18 cellular contexts compared by ENCODE assay signal in genomic region chr20:47231382-47232042, GRCh38.
DNase-seq lines count a peak whose midpoint lies in the region; ATAC-seq and TF ChIP-seq lines count a peak whose summit lies in the region.
"Had no signal": no experiment of that assay in that cellular context is flagged by ENCODE, and none has a peak within 500 bp of the region (broad histone marks: within the 10 kb centered on the region; RNA-seq: fewer than 3 reads in every experiment).

No MANE protein-coding gene starts in this region.

- H3K27ac ChIP-seq in endodermal cell (ENCODE audit: low read depth, low read length) (peak overlapping the region; percentile 57), lower lobe of right lung (no peak overlapping the region)

- no peaks in the 10 kb centered on the region for H3K27me3 Mint-ChIP-seq in Caco-2 (ENCODE audit: insufficient read depth, unreplicated experiment)
- H3K27me3 Mint-ChIP-seq in endodermal cell (ENCODE audit: insufficient read depth), result no peaks in the 10 kb centered on the region
- no peaks in the 10 kb centered on the region for H3K27me3 Mint-ChIP-seq in progenitor cell of endocrine pancreas
- H3K27me3 Mint-ChIP-seq: CD4-positive, alpha-beta memory T cell; naive B cell; T-cell had no signal

- H3K9ac ChIP-seq in endodermal cell (ENCODE audit: extremely low read depth, low read length, poor library complexity, severe bottlenecking), result no peak overlapping the region

- H3K4me1 ChIP-seq in Caco-2 (0 out of 2 replicates have a peak, but pooled peaks cover 4% of the 10 kb centered on the region), endodermal cell (ENCODE audit: control insufficient read depth, insufficient read depth, low read length) (no peaks in the 10 kb centered on the region), lower lobe of right lung (no peaks in the 10 kb centered on the region)

- H3K27me3 ChIP-seq in Caco-2 (replicated peaks; ENCODE audit: control insufficient read depth, insufficient read depth, low read length) (no peaks in the 10 kb centered on the region), endodermal cell (ENCODE audit: control insufficient read depth, insufficient read depth, low read length, poor library complexity, severe bottlenecking) (no peaks in the 10 kb centered on the region), lower lobe of right lung (ENCODE audit: low read depth) (no peaks in the 10 kb centered on the region)

- H3K4me3 ChIP-seq in Caco-2 (ENCODE audit: low read depth, low read length) (no peak overlapping the region), endodermal cell (ENCODE audit: low read length) (no peak overlapping the region), lower lobe of right lung (no peak overlapping the region)

- DNase-seq in Caco-2 (no peak), endodermal cell (no peak), progenitor cell of endocrine pancreas (ENCODE audit: low spot score, unreplicated experiment) (no peak), lower lobe of right lung (no peak), GM19238 (ENCODE audit: insufficient read length, low spot score) (no peak)
- DNase-seq: activated CD4-positive, alpha-beta T cell treated with anti-CD3 and anti-CD28 coated beads for 1 hour; activated T-cell treated with anti-CD3 and anti-CD28 coated beads, Interleukin-2, amount 50 U/mL, for 1 hour; CD4-positive, alpha-beta memory T cell; left colon; naive B cell; NCI-H1105; NCI-H446 treated with DMSO at 0.1 percent for 48 hours; stimulated activated naive CD4-positive, alpha-beta T cell treated with Interleukin-2 at 50 U/mL for 16 hours; T-cell had no signal

- H3K4me3 Mint-ChIP-seq in Caco-2 (ENCODE audit: unreplicated experiment) (no peak overlapping the region), endodermal cell (no peak overlapping the region), progenitor cell of endocrine pancreas (ENCODE audit: low read depth) (no peak overlapping the region)
- H3K4me3 Mint-ChIP-seq: CD4-positive, alpha-beta memory T cell; naive B cell; T-cell had no signal

- no peaks in the 10 kb centered on the region for H3K9me3 ChIP-seq in Caco-2
- no peaks in the 10 kb centered on the region for H3K9me3 ChIP-seq in endodermal cell (ENCODE audit: control insufficient read depth, low read length)
- H3K9me3 ChIP-seq in lower lobe of right lung, result no peaks in the 10 kb centered on the region

- peaks cover 99% of the 10 kb centered on the region for H3K36me3 Mint-ChIP-seq in Caco-2 (ENCODE audit: insufficient read depth, unreplicated experiment)
- peaks cover 83% of the 10 kb centered on the region for H3K36me3 Mint-ChIP-seq in endodermal cell (ENCODE audit: low read depth)
- peaks cover 29% of the 10 kb centered on the region for H3K36me3 Mint-ChIP-seq in progenitor cell of endocrine pancreas (ENCODE audit: insufficient read depth)

- H3K36me3 ChIP-seq in Caco-2 (ENCODE audit: control insufficient read depth, insufficient read depth, low read length) (peaks cover 34% of the 10 kb centered on the region), endodermal cell (ENCODE audit: control insufficient read depth, insufficient read depth, low read length) (peaks cover 89% of the 10 kb centered on the region), lower lobe of right lung (peaks cover 100% of the 10 kb centered on the region)

- intact Hi-C loops in Caco-2 (cut with micrococcal nuclease; ENCODE audit: unreplicated experiment), result no loop called here
- intact Hi-C loops in lower lobe of right lung (cut with DNase I), result no loop called here

- BruUV-seq in Caco-2 (replicated peaks; lab: Mats Ljungman, UMichigan), result no TSS peak

- TF ChIP-seq CTCF in Caco-2 (IDR thresholded peaks at IDR 0.05; ENCODE audit: insufficient read depth in 1 of 2, low read depth in 1 of 2, low read length in 1 of 2, severe bottlenecking in 1 of 2, unreplicated experiment in 1 of 2) (no peak), endodermal cell (conservative IDR thresholded peaks at IDR 0.05) (no peak), progenitor cell of endocrine pancreas (IDR thresholded peaks at IDR 0.05; ENCODE audit: unreplicated experiment) (no peak), lower lobe of right lung (IDR thresholded peaks at IDR 0.05) (no peak)

- H3K27ac Mint-ChIP-seq in Caco-2 (ENCODE audit: unreplicated experiment), result peak overlapping the region; percentile 29
- H3K27ac Mint-ChIP-seq in endodermal cell, result peak overlapping the region; percentile 52
- peak overlapping the region; percentile 1 for H3K27ac Mint-ChIP-seq in progenitor cell of endocrine pancreas
- H3K27ac Mint-ChIP-seq: T-cell had no signal

- POLR2A ChIA-PET in Caco-2 (lab: Charles Lee), result no interaction called here

- 95 to 98% methylated on average over 14 to 16 of the region's 16 CpGs for WGBS in endodermal cell (ENCODE audit: insufficient coverage in 1 of 2, insufficient read length in 1 of 2), 2 experiments

- CTCF ChIA-PET in Caco-2 (lab: Charles Lee), result interaction anchor here (1.0 to 1.1 kb wide), 2 partner anchors 35 to 152 kb away, joined by 3 to 6 read pairs; no protein-coding TSS in a partner anchor

- H3K4me1 Mint-ChIP-seq in Caco-2 (ENCODE audit: low read depth, unreplicated experiment), result peaks cover 6% of the 10 kb centered on the region
- peaks cover 3% of the 10 kb centered on the region for H3K4me1 Mint-ChIP-seq in endodermal cell
- peaks cover 2% of the 10 kb centered on the region for H3K4me1 Mint-ChIP-seq in progenitor cell of endocrine pancreas (ENCODE audit: low read depth)
- H3K4me1 Mint-ChIP-seq: naive B cell, T-cell had no signal

- H3K9me3 Mint-ChIP-seq in Caco-2 (ENCODE audit: unreplicated experiment) (no peaks in the 10 kb centered on the region), endodermal cell (no peaks in the 10 kb centered on the region), progenitor cell of endocrine pancreas (ENCODE audit: low read depth) (no peaks in the 10 kb centered on the region)
- H3K9me3 Mint-ChIP-seq: CD4-positive, alpha-beta memory T cell; naive B cell; T-cell had no signal

- ATAC-seq in SK-N-SH treated with all-trans-retinoic acid at 6 μM for 48 hours (peak; percentile 89), lower lobe of right lung (no peak), GM19395 (IDR thresholded peaks at IDR 0.05; ENCODE audit: unreplicated experiment) (no peak), HG02970 (IDR thresholded peaks at IDR 0.05; ENCODE audit: low FRiP score, unreplicated experiment) (no peak)
- ATAC-seq: left colon, Panc1, T-cell had no signal

TF ChIP-seq in SK-N-SH treated with all-trans-retinoic acid at 6 μM for 48 hours, 23 proteins besides CTCF, POLR2A, EP300 and RAD21 (continues in another document):
- TF ChIP-seq ZNF70 (CRISPR knock-in tag; IDR thresholded peaks at IDR 0.05) (no peak), ESRRG (CRISPR knock-in tag; IDR thresholded peaks at IDR 0.05) (no peak), CSRNP3 (CRISPR knock-in tag; IDR thresholded peaks at IDR 0.05) (no peak), ZNF565 (CRISPR knock-in tag; conservative IDR thresholded peaks at IDR 0.05; ENCODE audit: low read depth) (no peak), RARB (CRISPR knock-in tag; IDR thresholded peaks at IDR 0.05) (no peak), ZNF8 (CRISPR knock-in tag; IDR thresholded peaks at IDR 0.05) (no peak), ARNTL (CRISPR knock-in tag; IDR thresholded peaks at IDR 0.05; ENCODE audit: borderline replicate concordance, low read depth) (no peak), SNAI2 (CRISPR knock-in tag; IDR thresholded peaks at IDR 0.05) (no peak), CSDC2 (CRISPR knock-in tag; IDR thresholded peaks at IDR 0.05) (no peak)
- TF ChIP-seq, protein P1, sequence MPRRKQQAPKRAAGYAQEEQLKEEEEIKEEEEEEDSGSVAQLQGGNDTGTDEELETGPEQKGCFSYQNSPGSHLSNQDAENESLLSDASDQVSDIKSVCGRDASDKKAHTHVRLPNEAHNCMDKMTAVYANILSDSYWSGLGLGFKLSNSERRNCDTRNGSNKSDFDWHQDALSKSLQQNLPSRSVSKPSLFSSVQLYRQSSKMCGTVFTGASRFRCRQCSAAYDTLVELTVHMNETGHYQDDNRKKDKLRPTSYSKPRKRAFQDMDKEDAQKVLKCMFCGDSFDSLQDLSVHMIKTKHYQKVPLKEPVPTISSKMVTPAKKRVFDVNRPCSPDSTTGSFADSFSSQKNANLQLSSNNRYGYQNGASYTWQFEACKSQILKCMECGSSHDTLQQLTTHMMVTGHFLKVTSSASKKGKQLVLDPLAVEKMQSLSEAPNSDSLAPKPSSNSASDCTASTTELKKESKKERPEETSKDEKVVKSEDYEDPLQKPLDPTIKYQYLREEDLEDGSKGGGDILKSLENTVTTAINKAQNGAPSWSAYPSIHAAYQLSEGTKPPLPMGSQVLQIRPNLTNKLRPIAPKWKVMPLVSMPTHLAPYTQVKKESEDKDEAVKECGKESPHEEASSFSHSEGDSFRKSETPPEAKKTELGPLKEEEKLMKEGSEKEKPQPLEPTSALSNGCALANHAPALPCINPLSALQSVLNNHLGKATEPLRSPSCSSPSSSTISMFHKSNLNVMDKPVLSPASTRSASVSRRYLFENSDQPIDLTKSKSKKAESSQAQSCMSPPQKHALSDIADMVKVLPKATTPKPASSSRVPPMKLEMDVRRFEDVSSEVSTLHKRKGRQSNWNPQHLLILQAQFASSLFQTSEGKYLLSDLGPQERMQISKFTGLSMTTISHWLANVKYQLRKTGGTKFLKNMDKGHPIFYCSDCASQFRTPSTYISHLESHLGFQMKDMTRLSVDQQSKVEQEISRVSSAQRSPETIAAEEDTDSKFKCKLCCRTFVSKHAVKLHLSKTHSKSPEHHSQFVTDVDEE (CRISPR knock-in tag; IDR thresholded peaks at IDR 0.05), result no peak

Comparison
In these comparisons a context has a peak if more than half of its experiments do, and no peak if none do; other contexts are left out.
1. H3K27ac Mint-ChIP-seq: peak in every context shown above with its lines; median percentile 52 in endodermal cell; 29 in Caco-2; 1 in progenitor cell of endocrine pancreas.